Comparison of ENCODE assay signal across 32 cellular contexts in the genomic region with DNA sequence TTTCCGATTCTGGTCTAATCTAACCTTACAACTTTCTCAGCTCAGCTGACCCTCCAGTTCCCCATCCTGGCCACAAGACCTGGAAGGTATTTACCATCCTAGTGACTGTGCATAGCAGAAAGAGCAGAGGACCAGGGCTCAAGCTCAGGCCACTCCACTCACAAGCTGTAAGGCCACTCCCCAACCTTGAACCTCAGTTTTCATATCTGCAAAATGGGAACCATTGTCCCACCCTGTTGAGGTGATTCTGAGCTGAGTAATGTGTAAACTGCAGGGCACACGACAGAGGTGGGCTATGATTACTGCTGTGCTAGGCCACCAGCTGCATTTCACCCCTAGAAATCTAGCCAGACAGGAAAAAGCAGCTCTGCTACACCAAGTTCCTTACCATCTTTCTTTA. TPM values are rescaled to one million over a fixed set of nuclear protein-coding genes. Genes with fewer than 3 reads are reported as not detected.
DNase-seq lines count a peak whose midpoint lies in the region; ATAC-seq, FAIRE-seq and TF ChIP-seq lines count a peak whose summit lies in the region.
"Had no signal": no experiment of that assay in that cellular context is flagged by ENCODE, and none has a peak within 500 bp of the region (broad histone marks: within the 10 kb centered on the region; RNA-seq: fewer than 3 reads in every experiment).

No MANE protein-coding gene starts in this region.

- H2BK15ac ChIP-seq in mesendoderm (replicated peaks; ENCODE audit: low read depth), result no peak overlapping the region

- H2AK5ac ChIP-seq in mesendoderm (ENCODE audit: low read length), result no peak overlapping the region

- H4K20me1 ChIP-seq in OCI-LY7 (ENCODE audit: insufficient read depth, low read length) (no peaks in the 10 kb centered on the region), K562 (replicated peaks; ENCODE audit: control insufficient read depth, insufficient read depth, low read length) (no peaks in the 10 kb centered on the region)
- H4K20me1 ChIP-seq: BLaER1 had no signal

- peaks cover 6 to 33% of the 10 kb centered on the region in 2 experiments; a peak in 4 of 5 replicates for H3K27me3 ChIP-seq in K562 (ENCODE audit: control insufficient read depth in 2 of 2, insufficient read depth in 2 of 2, low read length in 2 of 2)
- no peaks in the 10 kb centered on the region for H3K27me3 ChIP-seq in mesendoderm (ENCODE audit: insufficient read depth, low read length, poor library complexity)
- no peaks in the 10 kb centered on the region for H3K27me3 ChIP-seq in testis
- H3K27me3 ChIP-seq: BE2C, BLaER1 had no signal

- POLR2A ChIA-PET in OCI-LY7 (lab: Charles Lee) (interaction anchor here (0.5 to 1.4 kb wide), 2 partner anchors 22 to 569 kb away, joined by 4 read pairs; partner anchors contain the start of gene TMEM40), K562 (lab: Yijun Ruan, JAX) (interaction anchor here (1.2 to 1.5 kb wide), 2 partner anchors 13 to 23 kb away, joined by 3 to 4 read pairs; no protein-coding TSS in a partner anchor)

- no peaks in the 10 kb centered on the region for H3K36me3 ChIP-seq in OCI-LY7 (ENCODE audit: insufficient read depth, low read length)
- no peaks in the 10 kb centered on the region for H3K36me3 ChIP-seq in K562 (ENCODE audit: control insufficient read depth, insufficient read depth, low read length)
- H3K36me3 ChIP-seq in mesendoderm (ENCODE audit: control insufficient read depth, insufficient read depth, low read length), result no peaks in the 10 kb centered on the region
- no peaks in the 10 kb centered on the region for H3K36me3 ChIP-seq in testis (ENCODE audit: low read depth, missing control alignments)
- H3K36me3 ChIP-seq: BE2C, BLaER1 had no signal

- WGBS in K562 (ENCODE audit: insufficient coverage, low coverage, missing lambda C conversion rate), result 9% methylated on average over 2 of the region's 2 CpGs
- WGBS in mesendoderm (ENCODE audit: extremely low coverage, insufficient coverage, low lambda C conversion rate), result no CpG with 5 or more reads among the region's 2 CpGs
- WGBS in testis, 2 donors, result 91 to 98% methylated on average over 2 of the region's 2 CpGs

- H3K56ac ChIP-seq in mesendoderm (ENCODE audit: low read length), result peak overlapping the region; percentile 0

- no peaks in the 10 kb centered on the region for H3K27me3 Mint-ChIP-seq in type B pancreatic cell

- no peak for FAIRE-seq in K562 (lab: Jason Lieb, UNC)
- FAIRE-seq: A204.1, GM12878, GM12892, GM18507 had no signal

- H2BK5ac ChIP-seq in mesendoderm (ENCODE audit: low read length), result no peak overlapping the region

- H3K9me3 ChIP-seq in OCI-LY7 (ENCODE audit: low read length) (no peaks in the 10 kb centered on the region), K562 (replicated peaks; ENCODE audit: control insufficient read depth, insufficient read depth, low read depth, low read length) (0 out of 2 replicates have a peak, but pooled peaks cover under 1% of the 10 kb centered on the region), testis (no peaks in the 10 kb centered on the region)
- H3K9me3 ChIP-seq: BE2C, BLaER1 had no signal

- H3K4me1 ChIP-seq in OCI-LY7 (ENCODE audit: insufficient read depth, low read length, poor library complexity, severe bottlenecking), result peaks cover 9% of the 10 kb centered on the region
- no peaks in the 10 kb centered on the region; a peak in 1 of 5 replicates for H3K4me1 ChIP-seq in K562 (replicated peaks in 1 of 2; ENCODE audit: control insufficient read depth in 2 of 2, insufficient read depth in 2 of 2, low read length in 2 of 2)
- H3K4me1 ChIP-seq in mesendoderm (ENCODE audit: control insufficient read depth, low read depth, low read length), result peaks cover 2% of the 10 kb centered on the region
- H3K4me1 ChIP-seq in testis, result no peaks in the 10 kb centered on the region
- H3K4me1 ChIP-seq: BE2C, BLaER1 had no signal

- BruUV-seq in OCI-LY7 (replicated peaks; lab: Mats Ljungman, UMichigan), result no TSS peak
- BruUV-seq in K562 (replicated peaks; lab: Mats Ljungman, UMichigan), result no TSS peak

- no peaks in the 10 kb centered on the region for H3K4me1 Mint-ChIP-seq in type B pancreatic cell (ENCODE audit: unreplicated experiment)
- H3K4me1 Mint-ChIP-seq: CD4-positive, alpha-beta memory T cell; CD4-positive, CD25-positive, alpha-beta regulatory T cell; CD8-positive, alpha-beta memory T cell had no signal

- no peak overlapping the region for H3K18ac ChIP-seq in mesendoderm (ENCODE audit: low read length)

- no peak for TF ChIP-seq POLR2A in K562 (conservative IDR thresholded peaks at IDR 0.05)
- no peak for TF ChIP-seq POLR2A in testis (IDR thresholded peaks at IDR 0.05)

- intact Hi-C loops in OCI-LY7 (cut with micrococcal nuclease; ENCODE audit: unreplicated experiment) (no loop called here), K562 (cut with micrococcal nuclease) (no loop called here), testis (cut with DNase I; ENCODE audit: low total_unique reads) (no loop called here)

- DNase-seq in OCI-LY7 (ENCODE audit: low spot score) (no peak), K562 (ENCODE audit: extremely low read depth in 1 of 4, low spot score in 3 of 4) (no peak), mesendoderm (no peak), type B pancreatic cell (ENCODE audit: extremely low spot score, unreplicated experiment) (no peak), testis (no peak), ecto neural progenitor cell (ENCODE audit: low spot score) (no peak), NCI-H226 (no peak)
- DNase-seq: 8988T; ACHN; BE2C; C1 segment of cervical spinal cord; CD4-positive, alpha-beta memory T cell; CD4-positive, CD25-positive, alpha-beta regulatory T cell; CD8-positive, alpha-beta memory T cell; COR-L47; DMS 273 treated with DMSO at 0.1 percent for 48 hours; DMS153; DMS53; DMS79; DND-41; EL; GDM1 had no signal

- H2AFZ ChIP-seq in OCI-LY7 (ENCODE audit: low read length) (peak overlapping the region; percentile 60; the same call in 1 of the 2 replicates), K562 (ENCODE audit: low read depth, low read length) (no peak overlapping the region)

- peaks cover 4% of the 10 kb centered on the region for H3K36me3 Mint-ChIP-seq in type B pancreatic cell
- H3K36me3 Mint-ChIP-seq: CD14-positive monocyte; CD4-positive, alpha-beta memory T cell; CD4-positive, CD25-positive, alpha-beta regulatory T cell; CD8-positive, alpha-beta memory T cell had no signal

- H4K8ac ChIP-seq in mesendoderm (ENCODE audit: low read depth, low read length), result no peak overlapping the region

- in situ Hi-C loops in K562 (cut with MboI), result loop anchor here (25.0 kb wide), 1 partner anchor 750 kb away; no protein-coding TSS in a partner anchor

- H3K79me1 ChIP-seq in mesendoderm (ENCODE audit: low read length), result no peaks in the 10 kb centered on the region

- CTCF ChIA-PET in OCI-LY7 (lab: Charles Lee; ENCODE audit: unreplicated experiment), result no interaction called here
- CTCF ChIA-PET in K562 (lab: Yijun Ruan, JAX; ENCODE audit: low intra/inter-chr PET ratio), result no interaction called here

- H3K79me2 ChIP-seq in OCI-LY7 (ENCODE audit: insufficient read depth, low read depth, low read length) (no peaks in the 10 kb centered on the region), K562 (ENCODE audit: control insufficient read depth, insufficient read depth, low read length) (no peaks in the 10 kb centered on the region), mesendoderm (ENCODE audit: control insufficient read depth, insufficient read depth, low read length) (no peaks in the 10 kb centered on the region)

- no peak overlapping the region for H4K5ac ChIP-seq in mesendoderm (ENCODE audit: low read length)

- no peaks in the 10 kb centered on the region for H3K9me1 ChIP-seq in K562 (ENCODE audit: control insufficient read depth, insufficient read depth, low read length)

- TF ChIP-seq EP300 in K562 (IDR thresholded peaks at IDR 0.05; ENCODE audit: low read length), result no peak

- H3K9ac ChIP-seq in K562 (ENCODE audit: insufficient read depth in 1 of 2, low read depth in 2 of 2, low read length in 2 of 2) (no peak overlapping the region), mesendoderm (ENCODE audit: low read length) (no peak overlapping the region)
- H3K9ac ChIP-seq: BLaER1 had no signal

- H3K23ac ChIP-seq in mesendoderm (ENCODE audit: low read length), result no peak overlapping the region

- peak overlapping the region; percentile 87 for H3K27ac Mint-ChIP-seq in type B pancreatic cell

- no peak overlapping the region for H3K4me3 ChIP-seq in OCI-LY7 (ENCODE audit: low read depth, low read length, poor library complexity, severe bottlenecking)
- no peak overlapping the region for H3K4me3 ChIP-seq in K562
- no peak overlapping the region for H3K4me3 ChIP-seq in mesendoderm (ENCODE audit: low read length)
- no peak overlapping the region for H3K4me3 ChIP-seq in testis
- H3K4me3 ChIP-seq: BLaER1, GM12878 had no signal

- no peak overlapping the region for H3K4me3 Mint-ChIP-seq in type B pancreatic cell
- H3K4me3 Mint-ChIP-seq: CD4-positive, alpha-beta memory T cell; CD4-positive, CD25-positive, alpha-beta regulatory T cell; CD8-positive, alpha-beta memory T cell had no signal

- H3K9me2 ChIP-seq in OCI-LY7 (ENCODE audit: insufficient read depth, low read length), result no peaks in the 10 kb centered on the region

- H3K27ac ChIP-seq in OCI-LY7 (ENCODE audit: low read depth, low read length, poor library complexity, severe bottlenecking) (no peak overlapping the region), K562 (ENCODE audit: extremely low read depth, low read depth, low read length) (no peak overlapping the region), mesendoderm (ENCODE audit: low read depth, low read length) (no peak overlapping the region), testis (no peak overlapping the region)
- H3K27ac ChIP-seq: BLaER1 had no signal

- TF ChIP-seq RAD21 in K562 (CRISPR knock-in tag; conservative IDR thresholded peaks at IDR 0.05 in 1 of 2, IDR thresholded peaks at IDR 0.05 in 1 of 2), result no peak

- H2BK120ac ChIP-seq in mesendoderm (ENCODE audit: low read depth, low read length), result no peak overlapping the region

- H3K4me2 ChIP-seq in OCI-LY7 (ENCODE audit: low read length) (no peak overlapping the region), K562 (ENCODE audit: insufficient read depth, low read length) (no peak overlapping the region), mesendoderm (ENCODE audit: low read length) (no peak overlapping the region)
- H3K4me2 ChIP-seq: BLaER1 had no signal

- TF ChIP-seq CTCF in OCI-LY7 (conservative IDR thresholded peaks at IDR 0.05; ENCODE audit: low read length) (no peak), K562 (IDR thresholded peaks at IDR 0.05 in 2 of 3, conservative IDR thresholded peaks at IDR 0.05 in 1 of 3; ENCODE audit: insufficient read depth in 2 of 3, low read depth in 1 of 3, low read length in 3 of 3) (no peak), type B pancreatic cell (conservative IDR thresholded peaks at IDR 0.05) (no peak), testis (IDR thresholded peaks at IDR 0.05) (no peak)

- no peaks in the 10 kb centered on the region for H3K9me3 Mint-ChIP-seq in type B pancreatic cell
- H3K9me3 Mint-ChIP-seq: CD4-positive, CD25-positive, alpha-beta regulatory T cell; CD8-positive, alpha-beta memory T cell had no signal

- H3K4ac ChIP-seq in mesendoderm (ENCODE audit: low read depth, low read length), result no peak overlapping the region

- ATAC-seq in K562, result no peak
- no peak for ATAC-seq in HG03095 (IDR thresholded peaks at IDR 0.05; ENCODE audit: unreplicated experiment)

RNA-seq across cellular contexts. Expression of gene TMEM40, which starts 21.7 kb away (rescaled TPM):
- not detected in 2 replicates for total RNA-seq in OCI-LY7 (2014; rRNA removed; shearing (Covaris generic))
- not detected in 2 replicates for total RNA-seq in OCI-LY7 (2022)
- not detected in 2 replicates for total RNA-seq in K562 (2011; cell fraction: chromatin; rRNA removed; ENCODE audit: low replicate concordance)
- not detected in 2 replicates for total RNA-seq in K562 (2011; cell fraction: nucleolus; rRNA removed)
- total RNA-seq in K562 (2011; cell fraction: nucleoplasm; rRNA removed), result not detected in 2 replicates
- total RNA-seq in K562 (2014; rRNA removed), result not detected in 2 replicates
- total RNA-seq in K562 (2014; rRNA removed; fragmentation: Illumina TruSeq; extraction: Trizol), result not detected in 2 replicates
- not detected in 2 replicates for total RNA-seq in K562 (2015; rRNA removed; fragmentation: Illumina TruSeq; extraction: Trizol)
- total RNA-seq in K562 (2021), result not detected in 2 replicates
- polyA plus RNA-seq in K562 (2011; rRNA removed), result 0.31 TPM in 1 of 2 replicates, not detected in the other
- not detected in 2 replicates for polyA plus RNA-seq in K562 (2011; cell fraction: cytosol; rRNA removed)
- polyA plus RNA-seq in K562 (2011; cell fraction: nucleus; rRNA removed), result not detected in 2 replicates
- polyA plus RNA-seq in K562 (2012), result not detected in 2 replicates
- not detected in 2 replicates for polyA plus RNA-seq in K562 (2014; fragmentation: Illumina TruSeq; extraction: Trizol)
- under 1 TPM; 0.11 to 0.14 TPM for polyA plus RNA-seq in K562 (2014; fragmentation: Nextera tagmentation; extraction: Ambion mirVana)
- polyA plus RNA-seq in K562 (2014; rRNA removed), result not detected in 2 replicates
- polyA minus RNA-seq in K562 (2011; rRNA and poly(A)+ RNA removed), result not detected in 2 replicates
- polyA minus RNA-seq in K562 (2011; cell fraction: cytosol; rRNA and poly(A)+ RNA removed), result not detected in 2 replicates
- polyA minus RNA-seq in K562 (2011; cell fraction: nucleus; rRNA and poly(A)+ RNA removed), result not detected in 2 replicates
- polyA plus RNA-seq in mesendoderm (2013, experiment 1 of 2), result 0.49 TPM
- 0.71 TPM for polyA plus RNA-seq in mesendoderm (2013, experiment 2 of 2)
- 16.3 and 51.3 TPM in 2 replicates for total RNA-seq in type B pancreatic cell (ENCODE audit: low replicate concordance)
- 1 to 10 TPM; 1.5 to 1.7 TPM for total RNA-seq in testis
- polyA plus RNA-seq in testis (ENCODE audit: insufficient read depth, low read depth, low replicate concordance), result 0.96 TPM
- total RNA-seq: A673; CD4-positive, alpha-beta memory T cell; CD8-positive, alpha-beta memory T cell; Daoy; G401; GM12878 had no signal
- polyA plus RNA-seq: CD4-positive, alpha-beta memory T cell; CD4-positive, CD25-positive, alpha-beta regulatory T cell; CD8-positive, alpha-beta memory T cell had no signal

RNA-seq across cellular contexts. Expression of gene CAND2, which starts 59.2 kb away (rescaled TPM):
- 8.9 and 11.0 TPM in 2 replicates for total RNA-seq in OCI-LY7 (2014; rRNA removed; shearing (Covaris generic))
- 4.0 and 4.1 TPM in 2 replicates for total RNA-seq in OCI-LY7 (2022)
- total RNA-seq in K562 (2011; cell fraction: chromatin; rRNA removed; ENCODE audit: low replicate concordance), result 16.3 and 50.5 TPM in 2 replicates
- 28.2 and 28.5 TPM in 2 replicates for total RNA-seq in K562 (2011; cell fraction: nucleolus; rRNA removed)
- 14.7 and 16.9 TPM in 2 replicates for total RNA-seq in K562 (2011; cell fraction: nucleoplasm; rRNA removed)
- total RNA-seq in K562 (2014; rRNA removed), result 6.4 and 7.8 TPM in 2 replicates
- 2.5 and 3.1 TPM in 2 replicates for total RNA-seq in K562 (2014; rRNA removed; fragmentation: Illumina TruSeq; extraction: Trizol)
- 4.3 and 4.9 TPM in 2 replicates for total RNA-seq in K562 (2015; rRNA removed; fragmentation: Illumina TruSeq; extraction: Trizol)
- 14.2 and 14.9 TPM in 2 replicates for total RNA-seq in K562 (2021)
- polyA plus RNA-seq in K562 (2011; rRNA removed), result 4.6 and 5.0 TPM in 2 replicates
- 3.2 and 10.0 TPM in 2 replicates for polyA plus RNA-seq in K562 (2011; cell fraction: cytosol; rRNA removed)
- polyA plus RNA-seq in K562 (2011; cell fraction: nucleus; rRNA removed), result 10.2 and 21.2 TPM in 2 replicates
- 6.1 and 10.3 TPM in 2 replicates for polyA plus RNA-seq in K562 (2012)
- polyA plus RNA-seq in K562 (2014; fragmentation: Illumina TruSeq; extraction: Trizol), result 4.2 and 6.5 TPM in 2 replicates
- 1 to 10 TPM in 1 of 2 experiments, under 1 TPM in 1; 0.91 to 1.4 TPM for polyA plus RNA-seq in K562 (2014; fragmentation: Nextera tagmentation; extraction: Ambion mirVana)
- 7.6 and 7.7 TPM in 2 replicates for polyA plus RNA-seq in K562 (2014; rRNA removed)
- 3.8 and 8.1 TPM in 2 replicates for polyA minus RNA-seq in K562 (2011; rRNA and poly(A)+ RNA removed)
- polyA minus RNA-seq in K562 (2011; cell fraction: cytosol; rRNA and poly(A)+ RNA removed), result 7.7 and 7.8 TPM in 2 replicates
- polyA minus RNA-seq in K562 (2011; cell fraction: nucleus; rRNA and poly(A)+ RNA removed), result 10.2 and 10.9 TPM in 2 replicates
- polyA plus RNA-seq in mesendoderm (2013, experiment 1 of 2), result 1.7 TPM
- 1.4 TPM for polyA plus RNA-seq in mesendoderm (2013, experiment 2 of 2)
- total RNA-seq in type B pancreatic cell (ENCODE audit: low replicate concordance), result 5.5 and 11.1 TPM in 2 replicates
- total RNA-seq in testis, result 100 to 1,000 TPM; 118 to 128 TPM
- 38.0 TPM for polyA plus RNA-seq in testis (ENCODE audit: insufficient read depth, low read depth, low replicate concordance)
- polyA plus RNA-seq: CD14-positive monocyte had no signal
